10 cellular contexts compared by ENCODE assay signal in genomic region chr2:238727585-238728321, GRCh38.
DNase-seq lines count a peak whose midpoint lies in the region; FAIRE-seq and TF ChIP-seq lines count a peak whose summit lies in the region.
"Had no signal": no experiment of that assay in that cellular context is flagged by ENCODE, and none has a peak within 500 bp of the region (broad histone marks: within the 10 kb centered on the region; RNA-seq: fewer than 3 reads in every experiment).

No MANE protein-coding gene starts in this region.

- no peaks in the 10 kb centered on the region for H3K4me1 ChIP-seq in urinary bladder (ENCODE audit: insufficient read depth)

- no peaks in the 10 kb centered on the region for H3K36me3 ChIP-seq in urinary bladder (ENCODE audit: insufficient read depth)

- no peak for FAIRE-seq in GM12892 (lab: Jason Lieb, UNC)
- FAIRE-seq: small intestine had no signal

- peaks cover 36% of the 10 kb centered on the region for H3K27me3 Mint-ChIP-seq in nephron (ENCODE audit: low read depth)

- no peak for TF ChIP-seq CTCF in RWPE1 (conservative IDR thresholded peaks at IDR 0.05; ENCODE audit: low read depth)
- TF ChIP-seq CTCF in fibroblast of pulmonary artery (IDR thresholded peaks at IDR 0.05; ENCODE audit: low read length, missing control alignments) = no peak
- no peak for TF ChIP-seq CTCF in nephron (IDR thresholded peaks at IDR 0.05; ENCODE audit: unreplicated experiment in 3 of 3)

- H3K4me3 ChIP-seq in fibroblast of pulmonary artery (replicated peaks; ENCODE audit: low read depth, low read length) (no peak overlapping the region), urinary bladder (ENCODE audit: low read depth, low read length) (no peak overlapping the region)

- WGBS in urinary bladder = 39% methylated on average over 10 of the region's 10 CpGs

- CTCF ChIA-PET in RWPE1 (lab: Yijun Ruan, JAX) = interaction anchor here (1.0 kb wide), 1 partner anchor 26 kb away, joined by 3 read pairs; no protein-coding TSS in a partner anchor

- POLR2A ChIA-PET in RWPE1 (lab: Yijun Ruan, JAX; ENCODE audit: low non-redundant PET) = no interaction called here

- H3K4me1 Mint-ChIP-seq in nephron = peaks cover 31% of the 10 kb centered on the region

- DNase-seq in RWPE1 (ENCODE audit: low spot score) (peak; percentile 33), fibroblast of pulmonary artery (ENCODE audit: low read depth) (peak; percentile 45), GM12892 (ENCODE audit: insufficient read length) (no peak), NCI-H446 treated with DMSO at 0.1 percent for 48 hours (lab: John Stamatoyannopoulos, UW) (no peak), LoVo (ENCODE audit: low spot score) (no peak)
- DNase-seq: NCI-H2029 treated with DMSO at 0.1 percent for 48 hours, OCI-M1, small intestine had no signal

- peak overlapping the region; percentile 99 for H3K27ac ChIP-seq in RWPE1
- H3K27ac ChIP-seq in urinary bladder (ENCODE audit: low read depth) = peak overlapping the region; percentile 27

- TF ChIP-seq POLR2A in GM12892 (IDR thresholded peaks at IDR 0.05; ENCODE audit: low read depth, low read length) = no peak

- no peak overlapping the region for H3K4me3 Mint-ChIP-seq in nephron

- H3K36me3 Mint-ChIP-seq in nephron (ENCODE audit: low read depth) = no peaks in the 10 kb centered on the region

- H3K9me3 Mint-ChIP-seq in nephron = no peaks in the 10 kb centered on the region

- H3K27ac Mint-ChIP-seq in nephron = peak overlapping the region; percentile 90 to 96 (median 90)

Comparison
In these comparisons a context has a peak if more than half of its experiments do, and no peak if none do; other contexts are left out.
1. DNase-seq: peak in RWPE1 (single experiment) and fibroblast of pulmonary artery (single experiment); none in GM12892 (single experiment), NCI-H446 treated with DMSO at 0.1 percent for 48 hours (single experiment) and LoVo (single experiment).